In the genomic region with DNA sequence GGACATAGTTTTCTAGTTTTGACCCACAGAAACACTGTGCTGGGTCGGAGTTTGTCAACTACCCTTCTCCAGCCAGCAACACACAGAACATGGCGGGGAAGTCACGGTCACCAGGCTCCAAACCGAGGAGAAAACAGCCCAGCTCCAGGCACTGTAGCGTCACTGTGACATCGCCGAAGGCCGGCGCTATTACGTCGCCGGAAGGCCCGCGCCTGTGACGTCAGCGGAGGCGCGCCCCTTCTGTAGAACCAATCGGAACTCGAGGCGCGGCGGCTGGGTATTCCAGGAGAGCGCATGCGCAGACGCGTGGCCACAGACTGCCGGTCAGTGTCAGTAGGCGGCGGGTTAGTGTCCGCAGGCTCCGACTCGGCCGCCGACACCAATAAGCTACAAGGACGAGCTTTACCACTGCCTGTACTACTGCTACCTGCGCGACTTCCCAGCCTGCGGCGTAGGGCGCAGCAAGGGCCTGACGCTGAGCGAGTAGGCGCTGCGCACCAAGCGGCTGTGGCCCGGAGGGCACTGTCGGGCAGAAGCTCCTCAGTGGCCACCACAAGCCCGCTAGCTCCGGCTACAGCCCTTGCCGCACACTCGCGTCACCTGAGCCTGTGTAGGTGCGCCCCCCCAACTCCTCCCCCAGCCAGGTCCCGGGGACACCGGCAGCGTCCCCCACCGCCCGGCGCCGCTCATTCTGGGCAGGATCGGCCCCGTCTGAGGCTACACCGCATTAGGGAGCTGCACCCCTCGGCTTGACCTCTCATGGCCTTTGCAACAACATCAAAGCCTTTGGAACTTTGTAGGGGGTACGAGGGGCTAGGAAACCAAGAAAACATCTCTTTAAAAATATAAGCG, we compare ENCODE assay signal across 1 cellular context.
TF ChIP-seq lines count a peak whose summit lies in the region.

No MANE protein-coding gene starts in this region.

TF ChIP-seq in WTC11, 78 proteins besides CTCF, POLR2A, EP300 and RAD21 (continued from another document):
- TF ChIP-seq, protein P1, sequence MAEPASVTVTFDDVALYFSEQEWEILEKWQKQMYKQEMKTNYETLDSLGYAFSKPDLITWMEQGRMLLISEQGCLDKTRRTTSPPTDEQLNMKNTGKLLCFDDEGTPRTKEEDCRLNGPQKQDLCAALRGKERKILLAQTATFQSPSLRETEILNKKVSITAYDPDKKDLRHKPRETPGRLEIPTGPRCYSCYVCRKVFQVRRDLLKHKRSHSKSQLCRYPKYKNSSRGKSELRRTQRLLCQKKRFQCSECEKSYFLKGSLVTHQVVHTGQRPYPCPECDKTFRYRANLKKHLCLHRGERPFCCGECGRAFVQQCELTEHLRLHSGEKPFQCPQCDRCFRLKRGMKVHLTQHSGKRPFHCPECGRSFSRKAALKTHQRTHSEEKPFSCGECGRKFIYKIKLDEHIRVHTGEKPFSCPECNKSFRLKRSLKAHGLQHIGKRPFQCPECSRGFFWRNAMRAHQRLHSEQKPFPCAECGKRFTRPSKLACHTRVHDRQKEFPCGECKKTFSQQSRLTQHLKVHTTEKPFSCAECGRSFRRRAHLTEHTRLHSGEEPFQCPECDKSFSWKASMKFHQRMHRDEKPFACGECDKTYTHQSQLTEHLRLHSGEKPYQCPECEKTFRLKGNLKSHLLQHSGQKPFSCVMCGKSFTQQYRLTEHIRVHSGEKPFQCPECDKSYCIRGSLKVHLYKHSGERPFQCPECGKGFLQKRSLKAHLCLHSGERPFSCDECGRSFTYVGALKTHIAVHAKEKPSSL (CRISPR knock-in tag; conservative IDR thresholded peaks at IDR 0.05) = no peak
- TF ChIP-seq, protein P2, sequence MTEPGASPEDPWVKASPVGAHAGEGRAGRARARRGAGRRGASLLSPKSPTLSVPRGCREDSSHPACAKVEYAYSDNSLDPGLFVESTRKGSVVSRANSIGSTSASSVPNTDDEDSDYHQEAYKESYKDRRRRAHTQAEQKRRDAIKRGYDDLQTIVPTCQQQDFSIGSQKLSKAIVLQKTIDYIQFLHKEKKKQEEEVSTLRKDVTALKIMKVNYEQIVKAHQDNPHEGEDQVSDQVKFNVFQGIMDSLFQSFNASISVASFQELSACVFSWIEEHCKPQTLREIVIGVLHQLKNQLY (CRISPR knock-in tag; IDR thresholded peaks at IDR 0.05) = 0 out of 2 replicates have a peak, but pooled peaks have one; percentile 20
- TF ChIP-seq SP1 (CRISPR knock-in tag; conservative IDR thresholded peaks at IDR 0.05) (peak; percentile 85), FOXP1 (CRISPR knock-in tag; IDR thresholded peaks at IDR 0.05; ENCODE audit: borderline replicate concordance) (peak; percentile 84; the same call in 1 of the 2 replicates), NFATC4 (CRISPR knock-in tag; IDR thresholded peaks at IDR 0.05) (no peak), NFYB (CRISPR knock-in tag; conservative IDR thresholded peaks at IDR 0.05; ENCODE audit: low read depth) (peak; percentile 82), ZNF219 (CRISPR knock-in tag; IDR thresholded peaks at IDR 0.05; ENCODE audit: borderline replicate concordance) (no peak)
- TF ChIP-seq, protein P3, sequence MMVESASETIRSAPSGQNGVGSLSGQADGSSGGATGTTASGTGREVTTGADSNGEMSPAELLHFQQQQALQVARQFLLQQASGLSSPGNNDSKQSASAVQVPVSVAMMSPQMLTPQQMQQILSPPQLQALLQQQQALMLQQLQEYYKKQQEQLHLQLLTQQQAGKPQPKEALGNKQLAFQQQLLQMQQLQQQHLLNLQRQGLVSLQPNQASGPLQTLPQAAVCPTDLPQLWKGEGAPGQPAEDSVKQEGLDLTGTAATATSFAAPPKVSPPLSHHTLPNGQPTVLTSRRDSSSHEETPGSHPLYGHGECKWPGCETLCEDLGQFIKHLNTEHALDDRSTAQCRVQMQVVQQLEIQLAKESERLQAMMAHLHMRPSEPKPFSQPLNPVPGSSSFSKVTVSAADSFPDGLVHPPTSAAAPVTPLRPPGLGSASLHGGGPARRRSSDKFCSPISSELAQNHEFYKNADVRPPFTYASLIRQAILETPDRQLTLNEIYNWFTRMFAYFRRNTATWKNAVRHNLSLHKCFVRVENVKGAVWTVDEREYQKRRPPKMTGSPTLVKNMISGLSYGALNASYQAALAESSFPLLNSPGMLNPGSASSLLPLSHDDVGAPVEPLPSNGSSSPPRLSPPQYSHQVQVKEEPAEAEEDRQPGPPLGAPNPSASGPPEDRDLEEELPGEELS (CRISPR knock-in tag; IDR thresholded peaks at IDR 0.05) = 0 out of 2 replicates have a peak, but pooled peaks have one; percentile 38
